In the genomic region with DNA sequence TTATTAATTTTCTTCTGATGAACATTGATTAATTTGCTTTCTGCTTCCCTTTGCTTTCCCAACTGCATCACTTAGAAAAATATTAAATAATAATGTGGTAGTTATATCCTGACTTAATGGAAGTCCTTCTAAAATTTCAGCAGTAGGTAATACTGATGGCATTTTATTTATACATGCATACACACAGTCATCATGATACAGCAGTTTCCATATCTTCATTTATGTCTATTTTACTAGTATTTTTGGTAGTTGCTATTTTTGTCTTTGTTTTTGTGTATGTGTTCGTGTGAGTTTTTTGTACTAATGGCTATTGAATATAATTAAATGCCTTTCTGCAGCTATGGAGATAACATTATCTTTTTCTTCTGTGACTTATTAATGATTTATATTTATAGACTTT, we compare ENCODE assay signal across 1 cellular context.
A peak's percentile ranks its signal among the peaks of the same experiment; 100 is the strongest.
TF ChIP-seq lines count a peak whose summit lies in the region.

No MANE protein-coding gene starts in this region.

TF ChIP-seq in K562, 482 proteins besides CTCF, POLR2A, EP300 and RAD21 (continued from another document):
- no peak for TF ChIP-seq PRDM10 (IDR thresholded peaks at IDR 0.05; ENCODE audit: partially characterized antibody)
- no peak for TF ChIP-seq CGGBP1 (CRISPR knock-in tag; IDR thresholded peaks at IDR 0.05)
- TF ChIP-seq EHMT2 (IDR thresholded peaks at IDR 0.05), result no peak
- TF ChIP-seq PCBP2 (IDR thresholded peaks at IDR 0.05; ENCODE audit: low read depth, low read length, poor library complexity, severe bottlenecking), result no peak
- no peak for TF ChIP-seq HNRNPK (IDR thresholded peaks at IDR 0.05; ENCODE audit: low read depth, low read length, poor library complexity, severe bottlenecking)
- no peak for TF ChIP-seq MYNN (IDR thresholded peaks at IDR 0.05)
- TF ChIP-seq MYNN (CRISPR knock-in tag; IDR thresholded peaks at IDR 0.05), result no peak
- no peak for TF ChIP-seq MYBL2 (IDR thresholded peaks at IDR 0.05; ENCODE audit: low read depth)
- TF ChIP-seq MYBL2 (CRISPR knock-in tag; IDR thresholded peaks at IDR 0.05; ENCODE audit: borderline replicate concordance), result no peak
- no peak for TF ChIP-seq U2AF2 (optimal IDR thresholded peaks at IDR 0.05; ENCODE audit: low read depth, low read length)
- no peak for TF ChIP-seq MAFK (IDR thresholded peaks at IDR 0.05; ENCODE audit: low read length)
- no peak for TF ChIP-seq ZNF699 (CRISPR knock-in tag; IDR thresholded peaks at IDR 0.05; ENCODE audit: insufficient replicate concordance)
- TF ChIP-seq, protein P1, sequence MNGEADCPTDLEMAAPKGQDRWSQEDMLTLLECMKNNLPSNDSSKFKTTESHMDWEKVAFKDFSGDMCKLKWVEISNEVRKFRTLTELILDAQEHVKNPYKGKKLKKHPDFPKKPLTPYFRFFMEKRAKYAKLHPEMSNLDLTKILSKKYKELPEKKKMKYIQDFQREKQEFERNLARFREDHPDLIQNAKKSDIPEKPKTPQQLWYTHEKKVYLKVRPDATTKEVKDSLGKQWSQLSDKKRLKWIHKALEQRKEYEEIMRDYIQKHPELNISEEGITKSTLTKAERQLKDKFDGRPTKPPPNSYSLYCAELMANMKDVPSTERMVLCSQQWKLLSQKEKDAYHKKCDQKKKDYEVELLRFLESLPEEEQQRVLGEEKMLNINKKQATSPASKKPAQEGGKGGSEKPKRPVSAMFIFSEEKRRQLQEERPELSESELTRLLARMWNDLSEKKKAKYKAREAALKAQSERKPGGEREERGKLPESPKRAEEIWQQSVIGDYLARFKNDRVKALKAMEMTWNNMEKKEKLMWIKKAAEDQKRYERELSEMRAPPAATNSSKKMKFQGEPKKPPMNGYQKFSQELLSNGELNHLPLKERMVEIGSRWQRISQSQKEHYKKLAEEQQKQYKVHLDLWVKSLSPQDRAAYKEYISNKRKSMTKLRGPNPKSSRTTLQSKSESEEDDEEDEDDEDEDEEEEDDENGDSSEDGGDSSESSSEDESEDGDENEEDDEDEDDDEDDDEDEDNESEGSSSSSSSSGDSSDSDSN (IDR thresholded peaks at IDR 0.05; ENCODE audit: borderline replicate concordance in 1 of 2, low read depth in 2 of 2, low read length in 2 of 2), result no peak
- TF ChIP-seq C11orf30 (IDR thresholded peaks at IDR 0.05; ENCODE audit: low read depth), result peak; percentile 76
